7 cellular contexts compared by ENCODE assay signal in genomic region chr3:50321844-50322385, GRCh38. TPM values are rescaled to one million over a fixed set of nuclear protein-coding genes. Genes with fewer than 3 reads are reported as not detected.
DNase-seq lines count a peak whose midpoint lies in the region; ATAC-seq and TF ChIP-seq lines count a peak whose summit lies in the region.

No MANE protein-coding gene starts in this region.

- no peaks in the 10 kb centered on the region for H3K9me3 ChIP-seq in Karpas-422 (ENCODE audit: low read length)

- peak overlapping the region; percentile 91 for H3K9ac ChIP-seq in Karpas-422 (ENCODE audit: low read length)

- H2AFZ ChIP-seq in Karpas-422 (ENCODE audit: low read length): no peak overlapping the region; the same call in 1 of the 2 replicates

- H3K4me2 ChIP-seq in Karpas-422 (ENCODE audit: low read depth, low read length, poor library complexity, severe bottlenecking): peak overlapping the region; percentile 92

- no peaks in the 10 kb centered on the region for H3K9me2 ChIP-seq in Karpas-422 (replicated peaks; ENCODE audit: insufficient read depth, low read length)

- ATAC-seq in naive B cell (ENCODE audit: low read depth in 2 of 2) (peak in 1 of 2 donors; percentile 4), GM21447 (IDR thresholded peaks at IDR 0.05; ENCODE audit: unreplicated experiment) (no peak), GM21529 (IDR thresholded peaks at IDR 0.05; ENCODE audit: unreplicated experiment) (no peak)

- in situ Hi-C loops in GM13977 (cut with MboI; ENCODE audit: low pct_unique_long_range_greater_than_20kb, low sequenced_read_pairs, unreplicated experiment): no loop called here

- H4K20me1 ChIP-seq in Karpas-422 (ENCODE audit: insufficient read depth, low read depth, low read length): peaks cover 4% of the 10 kb centered on the region; the same call in 1 of the 2 replicates

- peaks cover 56% of the 10 kb centered on the region for H3K36me3 Mint-ChIP-seq in dendritic cell treated with granulocyte-macrophage colony-stimulating factor and Interleukin-4, amounts not matched to agents 40 ng/mL and 50 ng/mL, for 4 days (ENCODE audit: low read depth)
- H3K36me3 Mint-ChIP-seq in naive B cell: no peaks in the 10 kb centered on the region

- peak overlapping the region; percentile 89; the same call in 1 of the 2 replicates for H3K4me3 ChIP-seq in Karpas-422 (ENCODE audit: low read length)

- peak overlapping the region; percentile 78 for H3K4me3 Mint-ChIP-seq in dendritic cell treated with granulocyte-macrophage colony-stimulating factor and Interleukin-4, amounts not matched to agents 40 ng/mL and 50 ng/mL, for 4 days
- H3K4me3 Mint-ChIP-seq in naive B cell: peak overlapping the region; percentile 87 to 95 (median 88)

- H3K27ac ChIP-seq in Karpas-422 (ENCODE audit: low read length): no peak overlapping the region

- H3K27me3 ChIP-seq in Karpas-422 (ENCODE audit: low read length): no peaks in the 10 kb centered on the region

- peaks cover 31% of the 10 kb centered on the region for H3K79me2 ChIP-seq in Karpas-422 (ENCODE audit: low read length)

- no peaks in the 10 kb centered on the region for H3K27me3 Mint-ChIP-seq in dendritic cell treated with granulocyte-macrophage colony-stimulating factor and Interleukin-4, amounts not matched to agents 40 ng/mL and 50 ng/mL, for 4 days
- no peaks in the 10 kb centered on the region for H3K27me3 Mint-ChIP-seq in naive B cell

- intact Hi-C loops in dendritic cell treated with granulocyte-macrophage colony-stimulating factor and Interleukin-4, amounts not matched to agents 40 ng/mL and 50 ng/mL, for 4 days (cut with micrococcal nuclease): loop anchor here (1.0 kb wide), 1 partner anchor 23 kb away; the partner anchor contains the start of genes HYAL3 and NAA80

- H3K36me3 ChIP-seq in Karpas-422 (ENCODE audit: insufficient read depth, low read length): peaks cover 9% of the 10 kb centered on the region; the same call in 1 of the 2 replicates

- no peaks in the 10 kb centered on the region for H3K9me3 Mint-ChIP-seq in dendritic cell treated with granulocyte-macrophage colony-stimulating factor and Interleukin-4, amounts not matched to agents 40 ng/mL and 50 ng/mL, for 4 days
- no peaks in the 10 kb centered on the region for H3K9me3 Mint-ChIP-seq in naive B cell

- TF ChIP-seq CTCF in GM13977 (IDR thresholded peaks at IDR 0.05; ENCODE audit: extremely low read depth, insufficient read depth, missing control alignments): peak; percentile 59

- H3K4me1 ChIP-seq in Karpas-422 (ENCODE audit: low read length): peaks cover 30% of the 10 kb centered on the region

- DNase-seq in GM13977 (ENCODE audit: low spot score) (no peak), Karpas-422 (no peak), naive B cell (no peak), NOMO-1 treated with DMSO at 0.1 percent for 48 hours (lab: John Stamatoyannopoulos, UW; ENCODE audit: unreplicated experiment) (no peak)

- peaks cover 83% of the 10 kb centered on the region for H3K4me1 Mint-ChIP-seq in dendritic cell treated with granulocyte-macrophage colony-stimulating factor and Interleukin-4, amounts not matched to agents 40 ng/mL and 50 ng/mL, for 4 days (ENCODE audit: low read depth)
- H3K4me1 Mint-ChIP-seq in naive B cell: peaks cover 30 to 51% (median 48%) of the 10 kb centered on the region in 3 donors

- H3K27ac Mint-ChIP-seq in dendritic cell treated with granulocyte-macrophage colony-stimulating factor and Interleukin-4, amounts not matched to agents 40 ng/mL and 50 ng/mL, for 4 days: peak overlapping the region; percentile 97
- H3K27ac Mint-ChIP-seq in naive B cell: peak overlapping the region in 3 of 6 donors; percentile 92 to 97 (median 95)

RNA-seq across cellular contexts. Expression of gene HYAL2, which starts 0.6 kb away (rescaled TPM):
- total RNA-seq in Karpas-422 (2014; rRNA removed; shearing (Covaris generic); ENCODE audit: low replicate concordance): 12.8 and 22.5 TPM in 2 replicates
- 1 to 10 TPM in 4 of 6 donors, under 1 TPM in 1, not detected in 1; 0.59 to 5.9 (median 3.4) TPM for polyA plus RNA-seq in naive B cell (ENCODE audit: low read depth in 6 of 6)

RNA-seq across cellular contexts. Expression of gene TUSC2, which starts 6.1 kb away (rescaled TPM):
- total RNA-seq in Karpas-422 (2014; rRNA removed; shearing (Covaris generic); ENCODE audit: low replicate concordance): 38.1 and 49.6 TPM in 2 replicates
- polyA plus RNA-seq in naive B cell (ENCODE audit: low read depth in 6 of 6): 10 to 100 TPM; 39.2 to 60.2 (median 46.3) TPM

RNA-seq across cellular contexts. Expression of gene HYAL1, which starts 18.5 kb away (rescaled TPM):
- total RNA-seq in Karpas-422 (2014; rRNA removed; shearing (Covaris generic); ENCODE audit: low replicate concordance): 0.14 and 0.71 TPM in 2 replicates
- under 1 TPM in 3 of 6 donors, not detected in 3; 0.12 to 0.32 (median 0.15) TPM for polyA plus RNA-seq in naive B cell (ENCODE audit: low read depth in 6 of 6)

RNA-seq across cellular contexts. Expression of gene RASSF1, which starts 18.7 kb away (rescaled TPM):
- total RNA-seq in Karpas-422 (2014; rRNA removed; shearing (Covaris generic); ENCODE audit: low replicate concordance): 33.3 and 69.4 TPM in 2 replicates
- 100 to 1,000 TPM in 2 of 6 donors, 10 to 100 TPM in 4; 71.9 to 147 (median 89.9) TPM for polyA plus RNA-seq in naive B cell (ENCODE audit: low read depth in 6 of 6)

RNA-seq across cellular contexts. Expression of gene HYAL3, which starts 22.7 kb away (rescaled TPM):
- 9.3 and 17.2 TPM in 2 replicates for total RNA-seq in Karpas-422 (2014; rRNA removed; shearing (Covaris generic); ENCODE audit: low replicate concordance)
- polyA plus RNA-seq in naive B cell (ENCODE audit: low read depth in 6 of 6): 1 to 10 TPM in 4 of 6 donors, under 1 TPM in 1, not detected in 1; 0.93 to 2.8 (median 1.6) TPM
